Comparison of ENCODE assay signal across 17 cellular contexts in the genomic region with DNA sequence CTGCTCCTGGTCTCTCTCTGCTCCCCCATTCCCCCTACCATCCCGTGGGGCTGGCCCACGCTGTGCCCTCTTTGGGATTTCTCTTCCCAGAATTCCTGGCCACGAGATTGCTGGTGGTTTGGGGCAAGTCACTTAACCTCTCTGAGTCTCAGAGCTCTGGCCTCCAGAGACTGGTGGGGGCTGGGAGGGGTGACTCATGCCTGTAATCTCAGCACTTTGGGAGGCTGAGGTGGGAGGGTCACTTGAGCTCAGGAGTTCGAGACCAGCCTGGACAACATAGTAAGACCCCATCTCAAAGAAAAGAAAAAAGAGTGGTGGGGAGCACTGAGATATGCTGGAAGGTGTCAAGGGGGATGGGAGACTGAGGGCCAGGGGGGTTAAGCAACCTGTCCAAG. TPM values are rescaled to one million over a fixed set of nuclear protein-coding genes. Genes with fewer than 3 reads are reported as not detected.
"Had no signal": no experiment of that assay in that cellular context is flagged by ENCODE, and none has a peak within 500 bp of the region (broad histone marks: within the 10 kb centered on the region; RNA-seq: fewer than 3 reads in every experiment).

No MANE protein-coding gene starts in this region.

- FAIRE-seq: colon had no signal

- DNase-seq: activated B cell treated with CpG ODN at 0.5 μM for 24 hours; activated CD4-positive, alpha-beta T cell treated with anti-CD3 and anti-CD28 coated beads, Interleukin-2, amount 10 ng/mL, durations not matched to agents 7 days and 5 days; activated CD8-positive, alpha-beta memory T cell treated with anti-CD3 and anti-CD28 coated beads for 24 hours; activated naive CD4-positive, alpha-beta T cell treated with Interleukin-2 at 50 U/mL for 16 hours; activated naive CD8-positive, alpha-beta T cell treated with anti-CD3 and anti-CD28 coated beads, Interleukin-2, amount 50 U/mL, for 24 hours; effector CD4-positive, alpha-beta T cell; immature natural killer cell; natural killer cell; nucleus accumbens; sigmoid colon; stimulated activated CD4-positive, alpha-beta T cell treated with anti-CD3 and anti-CD28 coated beads, Interleukin-12 subunit alpha, Interleukin-12 subunit beta, amount 100 ng/mL, for 4 hours; stimulated activated naive CD8-positive, alpha-beta T cell treated with anti-CD3 and anti-CD28 coated beads, Interleukin-15, Interleukin-2, amounts not matched to agents 100 U/mL and 50 U/mL, for 24 hours; upper lobe of left lung had no signal

- ATAC-seq: activated naive CD8-positive, alpha-beta T cell treated with anti-CD3 and anti-CD28 coated beads, Interleukin-2, amount 50 U/mL, for 24 hours; left lobe of liver; natural killer cell; stimulated activated naive CD8-positive, alpha-beta T cell treated with anti-CD3 and anti-CD28 coated beads, Interleukin-15, Interleukin-2, amounts not matched to agents 100 U/mL and 50 U/mL, for 24 hours had no signal

- H3K36me3 ChIP-seq: ascending aorta, sigmoid colon, upper lobe of left lung had no signal

- H3K4me3 ChIP-seq: ascending aorta, sigmoid colon, upper lobe of left lung had no signal

- H3K27me3 ChIP-seq: ascending aorta, upper lobe of left lung had no signal

- H3K9me3 ChIP-seq: ascending aorta, sigmoid colon, upper lobe of left lung had no signal

- H3K27ac ChIP-seq: ascending aorta, epithelial cell of prostate, sigmoid colon, upper lobe of left lung had no signal

RNA-seq across cellular contexts. Expression of a gene that starts 31.1 kb away (rescaled TPM):
- total RNA-seq: activated B cell treated with CpG ODN at 0.5 μM for 24 hours; activated CD4-positive, alpha-beta T cell treated with anti-CD3 and anti-CD28 coated beads, Interleukin-2, amount 10 ng/mL, durations not matched to agents 7 days and 5 days; left lobe of liver; natural killer cell had no signal
- polyA plus RNA-seq: immature natural killer cell had no signal
